24 cellular contexts compared by ENCODE assay signal in genomic region chr3:134104031-134104430, GRCh38.
DNase-seq lines count a peak whose midpoint lies in the region; ATAC-seq, FAIRE-seq and TF ChIP-seq lines count a peak whose summit lies in the region.
"Had no signal": no experiment of that assay in that cellular context is flagged by ENCODE, and none has a peak within 500 bp of the region (broad histone marks: within the 10 kb centered on the region; RNA-seq: fewer than 3 reads in every experiment).

No MANE protein-coding gene starts in this region.

- H3K36me3 ChIP-seq in mammary epithelial cell (ENCODE audit: insufficient read depth, low read length) (no peaks in the 10 kb centered on the region), breast epithelium (no peaks in the 10 kb centered on the region), PC-3 (ENCODE audit: low read depth, low read length) (no peaks in the 10 kb centered on the region), endothelial cell of umbilical vein (ENCODE audit: control insufficient read depth in 2 of 2, extremely low read depth in 1 of 2, insufficient read depth in 2 of 2, low read length in 2 of 2) (no peaks in the 10 kb centered on the region), small intestine (ENCODE audit: control insufficient read depth in 2 of 2, insufficient read depth in 2 of 2, low read length in 2 of 2) (no peaks in the 10 kb centered on the region), SJCRH30 (no peaks in the 10 kb centered on the region)
- H3K36me3 ChIP-seq in effector memory CD4-positive, alpha-beta T cell (ENCODE audit: control insufficient read depth, insufficient read depth, low read length): no peaks in the 10 kb centered on the region

- no peak overlapping the region for H3K27ac ChIP-seq in mammary epithelial cell (ENCODE audit: insufficient read depth, low read depth, low read length)
- no peak overlapping the region for H3K27ac ChIP-seq in breast epithelium
- H3K27ac ChIP-seq in PC-3 (ENCODE audit: low read length): no peak overlapping the region
- no peak overlapping the region for H3K27ac ChIP-seq in endothelial cell of umbilical vein (ENCODE audit: insufficient read depth, low read depth, low read length)
- H3K27ac ChIP-seq in small intestine (ENCODE audit: low read depth in 1 of 2, low read length in 1 of 2): no peak overlapping the region
- no peak overlapping the region for H3K27ac ChIP-seq in SJCRH30
- H3K27ac ChIP-seq in effector memory CD4-positive, alpha-beta T cell (ENCODE audit: insufficient read depth, low read length, poor library complexity, severe bottlenecking): no peak overlapping the region
- H3K27ac ChIP-seq: C4-2B had no signal

- H3K9ac ChIP-seq in mammary epithelial cell (ENCODE audit: insufficient read depth, low read length) (no peak overlapping the region), PC-3 (ENCODE audit: low read length) (no peak overlapping the region), endothelial cell of umbilical vein (replicated peaks; ENCODE audit: extremely low read depth, insufficient read depth, low read length) (no peak overlapping the region)

- WGBS in mammary epithelial cell (ENCODE audit: low coverage, missing lambda C conversion rate): 42% methylated on average over 2 of the region's 2 CpGs
- 14 to 35% (median 32%) methylated on average over 2 of the region's 2 CpGs for WGBS in small intestine, 3 donors

- POLR2A ChIA-PET in PC-3 (lab: Charles Lee; ENCODE audit: unreplicated experiment): interaction anchor here (0.7 kb wide), 1 partner anchor 508 kb away, joined by 4 read pairs; no protein-coding TSS in a partner anchor
- POLR2A ChIA-PET in endothelial cell of umbilical vein (lab: Charles Lee): no interaction called here

- H2AFZ ChIP-seq in mammary epithelial cell (ENCODE audit: low read depth, low read length) (no peak overlapping the region), PC-3 (ENCODE audit: low read length) (no peak overlapping the region), endothelial cell of umbilical vein (ENCODE audit: low read depth, low read length) (no peak overlapping the region)

- no peaks in the 10 kb centered on the region for H3K4me1 ChIP-seq in mammary epithelial cell (ENCODE audit: insufficient read depth, low read length)
- no peaks in the 10 kb centered on the region for H3K4me1 ChIP-seq in breast epithelium
- H3K4me1 ChIP-seq in PC-3 (ENCODE audit: insufficient read depth, low read length): no peaks in the 10 kb centered on the region
- peaks cover 9% of the 10 kb centered on the region for H3K4me1 ChIP-seq in endothelial cell of umbilical vein (ENCODE audit: control insufficient read depth, extremely low read depth, insufficient read depth, low read length)
- H3K4me1 ChIP-seq in small intestine (ENCODE audit: control insufficient read depth in 2 of 2, insufficient read depth in 1 of 2, low read depth in 1 of 2, low read length in 1 of 2): peaks cover 3 to 8% of the 10 kb centered on the region in 2 donors
- no peaks in the 10 kb centered on the region for H3K4me1 ChIP-seq in SJCRH30
- H3K4me1 ChIP-seq in effector memory CD4-positive, alpha-beta T cell (ENCODE audit: control insufficient read depth, insufficient read depth, low read length, poor library complexity, severe bottlenecking): no peaks in the 10 kb centered on the region

- H3F3A ChIP-seq in PC-3 (ENCODE audit: low read length, unreplicated experiment): no peaks in the 10 kb centered on the region

- H3K4me3 ChIP-seq in mammary epithelial cell (replicated peaks in 1 of 3; ENCODE audit: insufficient read depth in 1 of 3, low read depth in 2 of 3, low read length in 3 of 3): no peak overlapping the region
- no peak overlapping the region for H3K4me3 ChIP-seq in breast epithelium
- no peak overlapping the region for H3K4me3 ChIP-seq in PC-3 (ENCODE audit: low read length)
- H3K4me3 ChIP-seq in endothelial cell of umbilical vein (replicated peaks in 1 of 3; ENCODE audit: insufficient read depth in 1 of 3, low read depth in 1 of 3, low read length in 3 of 3): no peak overlapping the region
- no peak overlapping the region for H3K4me3 ChIP-seq in small intestine (ENCODE audit: low read depth in 1 of 2, low read length in 2 of 2)
- H3K4me3 ChIP-seq in SJCRH30: no peak overlapping the region
- H3K4me3 ChIP-seq in effector memory CD4-positive, alpha-beta T cell (ENCODE audit: insufficient read depth, low read depth, low read length, poor library complexity, severe bottlenecking): no peak overlapping the region

- in situ Hi-C loops in mammary epithelial cell (cut with MboI; ENCODE audit: low sequenced_read_pairs in 2 of 2): no loop called here

- intact Hi-C loops in mammary epithelial cell (cut with micrococcal nuclease): no loop called here
- intact Hi-C loops in breast epithelium (cut with DNase I; ENCODE audit: low total_unique reads): loop anchor here (10.0 kb wide), 1 partner anchor 1601 kb away; no protein-coding TSS in a partner anchor
- intact Hi-C loops in PC-3 (cut with micrococcal nuclease): no loop called here
- intact Hi-C loops in endothelial cell of umbilical vein (cut with micrococcal nuclease): no loop called here

- H3K9me3 ChIP-seq in mammary epithelial cell (replicated peaks; ENCODE audit: insufficient read depth, low read length) (peaks cover 2% of the 10 kb centered on the region), breast epithelium (peaks cover 7 to 11% of the 10 kb centered on the region in 2 donors), PC-3 (ENCODE audit: low read length) (no peaks in the 10 kb centered on the region), endothelial cell of umbilical vein (replicated peaks; ENCODE audit: control insufficient read depth, insufficient read depth, low read length) (no peaks in the 10 kb centered on the region), small intestine (ENCODE audit: control insufficient read depth, low read depth) (no peaks in the 10 kb centered on the region), SJCRH30 (replicated peaks) (no peaks in the 10 kb centered on the region)
- H3K9me3 ChIP-seq in effector memory CD4-positive, alpha-beta T cell (ENCODE audit: control insufficient read depth, low read length): no peaks in the 10 kb centered on the region

- TF ChIP-seq CTCF in mammary epithelial cell (conservative IDR thresholded peaks at IDR 0.05 in 1 of 2, IDR thresholded peaks at IDR 0.05 in 1 of 2; ENCODE audit: extremely low read depth in 1 of 2, insufficient read depth in 1 of 2, low read depth in 1 of 2, low read length in 2 of 2) (no peak), breast epithelium (IDR thresholded peaks at IDR 0.05) (no peak), PC-3 (conservative IDR thresholded peaks at IDR 0.05; ENCODE audit: low read depth, low read length) (no peak), endothelial cell of umbilical vein (IDR thresholded peaks at IDR 0.05; ENCODE audit: extremely low read depth in 1 of 2, insufficient read depth in 1 of 2, low read depth in 1 of 2, low read length in 2 of 2) (no peak)

- TF ChIP-seq POLR2A in breast epithelium (IDR thresholded peaks at IDR 0.05) (no peak), endothelial cell of umbilical vein (IDR thresholded peaks at IDR 0.05; ENCODE audit: low read depth, low read length) (no peak)

- peak; percentile 66 for FAIRE-seq in endothelial cell of umbilical vein (lab: Jason Lieb, UNC)
- no peak for FAIRE-seq in small intestine (lab: Jason Lieb, UNC)

- H4K20me1 ChIP-seq in mammary epithelial cell (ENCODE audit: insufficient read depth, low read length) (no peaks in the 10 kb centered on the region), PC-3 (ENCODE audit: low read length) (no peaks in the 10 kb centered on the region), endothelial cell of umbilical vein (replicated peaks; ENCODE audit: control insufficient read depth, extremely low read depth, insufficient read depth, low read length) (no peaks in the 10 kb centered on the region)

- H3K4me2 ChIP-seq in mammary epithelial cell (ENCODE audit: insufficient read depth, low read depth, low read length) (peak overlapping the region; percentile 30), PC-3 (ENCODE audit: low read length) (no peak overlapping the region), endothelial cell of umbilical vein (ENCODE audit: insufficient read depth, low read length) (no peak overlapping the region)

- BruUV-seq in mammary epithelial cell (replicated peaks; lab: Mats Ljungman, UMichigan) (no TSS peak), PC-3 (replicated peaks; lab: Mats Ljungman, UMichigan) (no TSS peak), endothelial cell of umbilical vein (replicated peaks; lab: Mats Ljungman, UMichigan) (no TSS peak)

- no peaks in the 10 kb centered on the region for H3K9me1 ChIP-seq in endothelial cell of umbilical vein (replicated peaks; ENCODE audit: control insufficient read depth, extremely low read depth, insufficient read depth, low read length)

- DNase-seq in mammary epithelial cell: peak; percentile 19
- DNase-seq in breast epithelium (ENCODE audit: low spot score in 2 of 2): no peak
- DNase-seq in PC-3: peak; percentile 21
- peak; percentile 4 for DNase-seq in endothelial cell of umbilical vein (ENCODE audit: low read depth, low spot score)
- peak; percentile 18 for DNase-seq in small intestine
- DNase-seq in SJCRH30: no peak
- DNase-seq in effector memory CD4-positive, alpha-beta T cell: no peak
- DNase-seq: 8988T; AML-193; Calu3; CD8-positive, alpha-beta memory T cell; DMS153; GF-D8; H9; Karpas-422; NCI-H1694; NCI-H2081 treated with DMSO at 0.1 percent for 48 hours; NCI-H2171 treated with DMSO at 0.1 percent for 48 hours; NCI-H446; NCI-H526; OCI-M1 had no signal

- H3K79me2 ChIP-seq in mammary epithelial cell (ENCODE audit: insufficient read depth, low read length): no peaks in the 10 kb centered on the region
- H3K79me2 ChIP-seq in PC-3 (ENCODE audit: low read length): no peaks in the 10 kb centered on the region
- no peaks in the 10 kb centered on the region for H3K79me2 ChIP-seq in endothelial cell of umbilical vein (ENCODE audit: control insufficient read depth, insufficient read depth, low read length)

- H3K27me3 ChIP-seq in mammary epithelial cell (ENCODE audit: insufficient read depth, low read length) (no peaks in the 10 kb centered on the region), breast epithelium (no peaks in the 10 kb centered on the region), PC-3 (ENCODE audit: low read length) (no peaks in the 10 kb centered on the region), endothelial cell of umbilical vein (ENCODE audit: control insufficient read depth in 2 of 2, insufficient read depth in 2 of 2, low read length in 2 of 2) (no peaks in the 10 kb centered on the region), small intestine (ENCODE audit: control insufficient read depth in 2 of 2, insufficient read depth in 2 of 2, low read length in 2 of 2) (no peaks in the 10 kb centered on the region), SJCRH30 (no peaks in the 10 kb centered on the region)
- H3K27me3 ChIP-seq in effector memory CD4-positive, alpha-beta T cell (replicated peaks; ENCODE audit: control insufficient read depth, insufficient read depth, low read length, poor library complexity, severe bottlenecking): no peaks in the 10 kb centered on the region

- dilution Hi-C loops in mammary epithelial cell (cut with HindIII; ENCODE audit: low sequenced_read_pairs) (no loop called here), endothelial cell of umbilical vein (cut with MboI; ENCODE audit: extremely low pct_ligation_motif_present, low sequenced_read_pairs) (no loop called here)

- CTCF ChIA-PET in mammary epithelial cell (lab: Charles Lee; ENCODE audit: low non-redundant PET): no interaction called here
- CTCF ChIA-PET in PC-3 (lab: Charles Lee): no interaction called here
- CTCF ChIA-PET in endothelial cell of umbilical vein (lab: Charles Lee): no interaction called here

- no peaks in the 10 kb centered on the region for H3K9me2 ChIP-seq in PC-3 (replicated peaks; ENCODE audit: low read length)

- ATAC-seq in PC-3 (no peak), GM19467 (IDR thresholded peaks at IDR 0.05; ENCODE audit: unreplicated experiment) (no peak)
- ATAC-seq: Right ventricle myocardium inferior had no signal

Comparison
In these comparisons a context has a peak if more than half of its experiments do, and no peak if none do; other contexts are left out.
1. DNase-seq: peak in mammary epithelial cell (single experiment), PC-3 (single experiment), endothelial cell of umbilical vein (single experiment) and small intestine (single experiment); none in breast epithelium (0 of 2), SJCRH30 (0 of 2) and effector memory CD4-positive, alpha-beta T cell (0 of 3).